ENCODE assay signal across 10 cellular contexts in genomic region chrX:101391831-101392230, GRCh38. TPM values are rescaled to one million over a fixed set of nuclear protein-coding genes. Genes with fewer than 3 reads are reported as not detected.
DNase-seq lines count a peak whose midpoint lies in the region; ATAC-seq, FAIRE-seq and TF ChIP-seq lines count a peak whose summit lies in the region.
"Had no signal": no experiment of that assay in that cellular context is flagged by ENCODE, and none has a peak within 500 bp of the region (broad histone marks: within the 10 kb centered on the region; RNA-seq: fewer than 3 reads in every experiment).

No MANE protein-coding gene starts in this region.

- H3K4me1 ChIP-seq in kidney (ENCODE audit: control insufficient read depth in 1 of 2, insufficient read depth in 1 of 2, low read depth in 1 of 2, low read length in 2 of 2) (peaks cover 4 to 6% of the 10 kb centered on the region in 2 donors), thoracic aorta (ENCODE audit: control insufficient read depth in 1 of 2, low read depth in 2 of 2) (peaks cover 4 to 7% of the 10 kb centered on the region in 2 donors)

- no peaks in the 10 kb centered on the region for H3K27me3 Mint-ChIP-seq in activated CD4-positive, alpha-beta T cell treated with anti-CD3 and anti-CD28 coated beads, Interleukin-2, amount 10 ng/mL, durations not matched to agents 7 days and 5 days
- no peaks in the 10 kb centered on the region for H3K27me3 Mint-ChIP-seq in activated naive CD8-positive, alpha-beta T cell

- H3K27ac Mint-ChIP-seq in activated CD4-positive, alpha-beta T cell treated with anti-CD3 and anti-CD28 coated beads, Interleukin-2, amount 10 ng/mL, durations not matched to agents 7 days and 5 days, result peak overlapping the region; percentile 88
- H3K27ac Mint-ChIP-seq in activated naive CD8-positive, alpha-beta T cell, result peak overlapping the region; percentile 99

- peak overlapping the region; percentile 24 to 78 for H3K9ac ChIP-seq in kidney (ENCODE audit: low read length in 2 of 2)

- peak overlapping the region; percentile 96 for H3K4me3 Mint-ChIP-seq in activated CD4-positive, alpha-beta T cell treated with anti-CD3 and anti-CD28 coated beads, Interleukin-2, amount 10 ng/mL, durations not matched to agents 7 days and 5 days
- H3K4me3 Mint-ChIP-seq in activated naive CD8-positive, alpha-beta T cell, result peak overlapping the region; percentile 95

- peaks cover 35% of the 10 kb centered on the region for H3K36me3 Mint-ChIP-seq in activated CD4-positive, alpha-beta T cell treated with anti-CD3 and anti-CD28 coated beads, Interleukin-2, amount 10 ng/mL, durations not matched to agents 7 days and 5 days (ENCODE audit: low read depth)
- peaks cover 23% of the 10 kb centered on the region for H3K36me3 Mint-ChIP-seq in activated naive CD8-positive, alpha-beta T cell

- no peaks in the 10 kb centered on the region for H3K9me3 Mint-ChIP-seq in activated CD4-positive, alpha-beta T cell treated with anti-CD3 and anti-CD28 coated beads, Interleukin-2, amount 10 ng/mL, durations not matched to agents 7 days and 5 days
- no peaks in the 10 kb centered on the region for H3K9me3 Mint-ChIP-seq in activated naive CD8-positive, alpha-beta T cell (ENCODE audit: low read depth)

- no peak for FAIRE-seq in kidney (lab: Jason Lieb, UNC)

- H3K36me3 ChIP-seq in kidney (ENCODE audit: control insufficient read depth in 1 of 2, insufficient read depth in 2 of 2, low read length in 2 of 2) (no peaks in the 10 kb centered on the region), thoracic aorta (no peaks in the 10 kb centered on the region)

- H3K4me1 Mint-ChIP-seq in activated CD4-positive, alpha-beta T cell treated with anti-CD3 and anti-CD28 coated beads, Interleukin-2, amount 10 ng/mL, durations not matched to agents 7 days and 5 days, result peaks cover 25% of the 10 kb centered on the region
- H3K4me1 Mint-ChIP-seq in activated naive CD8-positive, alpha-beta T cell (ENCODE audit: low read depth), result peaks cover 16% of the 10 kb centered on the region

- H3K4me3 ChIP-seq in kidney (ENCODE audit: low read length in 2 of 2) (peak overlapping the region; percentile 83 to 85), thoracic aorta (peak overlapping the region; percentile 80)

- no peak for ATAC-seq in thoracic aorta (ENCODE audit: insufficient number of reproducible peaks, low FRiP score, low read depth)

- H3K27me3 ChIP-seq in thoracic aorta (replicated peaks; ENCODE audit: insufficient read depth), result no peaks in the 10 kb centered on the region

- no peaks in the 10 kb centered on the region for H3K9me3 ChIP-seq in kidney (ENCODE audit: control insufficient read depth in 1 of 2, low read length in 2 of 2)
- H3K9me3 ChIP-seq in thoracic aorta, result no peaks in the 10 kb centered on the region

- CTCF ChIA-PET in activated CD4-positive, alpha-beta T cell treated with anti-CD3 and anti-CD28 coated beads, Interleukin-2, amount 10 ng/mL, durations not matched to agents 7 days and 5 days (lab: Charles Lee), result interaction anchor here (1.1 to 2.0 kb wide), 4 partner anchors 11 to 41 kb away, joined by 5 to 16 read pairs (median 6); no protein-coding TSS in a partner anchor

- POLR2A ChIA-PET in activated CD4-positive, alpha-beta T cell treated with anti-CD3 and anti-CD28 coated beads, Interleukin-2, amount 10 ng/mL, durations not matched to agents 7 days and 5 days (lab: Charles Lee), result no interaction called here

- TF ChIP-seq CTCF in kidney (IDR thresholded peaks at IDR 0.05; ENCODE audit: borderline replicate concordance, extremely low read depth, insufficient read depth) (no peak), thoracic aorta (IDR thresholded peaks at IDR 0.05) (no peak)

- intact Hi-C loops in kidney (cut with DNase I), result no loop called here

- H3K27ac ChIP-seq in kidney (ENCODE audit: low read depth in 2 of 2, low read length in 2 of 2) (no peak overlapping the region), thoracic aorta (peak overlapping the region in 1 of 2 donors; percentile 85), caudate nucleus (ENCODE audit: low read depth, low read length) (no peak overlapping the region)

- DNase-seq in activated CD4-positive, alpha-beta T cell treated with anti-CD3 and anti-CD28 coated beads, Interleukin-2, amount 10 ng/mL, durations not matched to agents 7 days and 5 days, result no peak
- no peak for DNase-seq in activated CD4-positive, alpha-beta T cell treated with anti-CD3 and anti-CD28 coated beads, Interleukin-2, amount 50 U/mL, for 48 hours
- DNase-seq in kidney (no peak), thoracic aorta (ENCODE audit: low spot score) (no peak), caudate nucleus (lab: John Stamatoyannopoulos, UW) (no peak), NCI-H2171 (lab: John Stamatoyannopoulos, UW) (no peak), NCI-H748 treated with DMSO at 0.1 percent for 48 hours (lab: John Stamatoyannopoulos, UW) (no peak)
- DNase-seq: activated CD4-positive, alpha-beta T cell treated with anti-CD3 and anti-CD28 coated beads for 4 hours had no signal

RNA-seq across cellular contexts. Expression of gene RPL36A, which starts 1.0 kb away (rescaled TPM):
- 100 to 1,000 TPM; 255 to 425 TPM for total RNA-seq in activated CD4-positive, alpha-beta T cell treated with anti-CD3 and anti-CD28 coated beads, Interleukin-2, amount 10 ng/mL, durations not matched to agents 7 days and 5 days
- total RNA-seq in kidney, result 148 TPM
- polyA plus RNA-seq in kidney (ENCODE audit: insufficient read depth, low read depth, low replicate concordance), result 1,711 TPM
- total RNA-seq in thoracic aorta, result 1,000 to 10,000 TPM in 1 of 2 donors, 100 to 1,000 TPM in 1; 353 to 1,578 TPM

RNA-seq across cellular contexts. Expression of gene BTK, which starts 5.8 kb away (rescaled TPM):
- total RNA-seq in activated CD4-positive, alpha-beta T cell treated with anti-CD3 and anti-CD28 coated beads, Interleukin-2, amount 10 ng/mL, durations not matched to agents 7 days and 5 days, result not detected
- total RNA-seq in kidney (13.9 TPM), thoracic aorta (1 to 10 TPM; 7.7 to 9.5 TPM)
- polyA plus RNA-seq in kidney (ENCODE audit: insufficient read depth, low read depth, low replicate concordance), result 0.77 TPM
- total RNA-seq: renal cortical epithelial cell had no signal

RNA-seq across cellular contexts. Expression of gene GLA, which starts 15.9 kb away (rescaled TPM):
- total RNA-seq in activated CD4-positive, alpha-beta T cell treated with anti-CD3 and anti-CD28 coated beads, Interleukin-2, amount 10 ng/mL, durations not matched to agents 7 days and 5 days, result 10 to 100 TPM; 28.9 to 29.5 TPM
- total RNA-seq in kidney (23.9 TPM), thoracic aorta (10 to 100 TPM; 17.6 to 23.2 TPM)
- 34.7 TPM for polyA plus RNA-seq in kidney (ENCODE audit: insufficient read depth, low read depth, low replicate concordance)

RNA-seq across cellular contexts. Expression of gene HNRNPH2, which starts 16.2 kb away (rescaled TPM):
- total RNA-seq in activated CD4-positive, alpha-beta T cell treated with anti-CD3 and anti-CD28 coated beads, Interleukin-2, amount 10 ng/mL, durations not matched to agents 7 days and 5 days, result 10 to 100 TPM; 41.7 to 46.9 TPM
- total RNA-seq in kidney (79.5 TPM), thoracic aorta (10 to 100 TPM; 24.9 to 45.6 TPM)
- polyA plus RNA-seq in kidney (ENCODE audit: insufficient read depth, low read depth, low replicate concordance), result 68.1 TPM

RNA-seq across cellular contexts. Expression of gene TIMM8A, which starts 43.3 kb away (rescaled TPM):
- 10 to 100 TPM; 11.6 to 13.5 TPM for total RNA-seq in activated CD4-positive, alpha-beta T cell treated with anti-CD3 and anti-CD28 coated beads, Interleukin-2, amount 10 ng/mL, durations not matched to agents 7 days and 5 days
- total RNA-seq in kidney (13.1 TPM), thoracic aorta (10 to 100 TPM in 1 of 2 donors, 1 to 10 TPM in 1; 1.2 to 17.1 TPM)
- 12.9 TPM for polyA plus RNA-seq in kidney (ENCODE audit: insufficient read depth, low read depth, low replicate concordance)

Comparison
In these comparisons a context has a peak if more than half of its experiments do, and no peak if none do; other contexts are left out.
1. RNA of gene BTK, which starts 5.8 kb away (total RNA-seq): 13.9 TPM in kidney (single experiment) and 7.7 to 9.5 TPM in thoracic aorta; not detected in activated CD4-positive, alpha-beta T cell treated with anti-CD3 and anti-CD28 coated beads, Interleukin-2, amount 10 ng/mL, durations not matched to agents 7 days and 5 days; every median in the first group is over 4 times any median in the second.